In the genomic region with DNA sequence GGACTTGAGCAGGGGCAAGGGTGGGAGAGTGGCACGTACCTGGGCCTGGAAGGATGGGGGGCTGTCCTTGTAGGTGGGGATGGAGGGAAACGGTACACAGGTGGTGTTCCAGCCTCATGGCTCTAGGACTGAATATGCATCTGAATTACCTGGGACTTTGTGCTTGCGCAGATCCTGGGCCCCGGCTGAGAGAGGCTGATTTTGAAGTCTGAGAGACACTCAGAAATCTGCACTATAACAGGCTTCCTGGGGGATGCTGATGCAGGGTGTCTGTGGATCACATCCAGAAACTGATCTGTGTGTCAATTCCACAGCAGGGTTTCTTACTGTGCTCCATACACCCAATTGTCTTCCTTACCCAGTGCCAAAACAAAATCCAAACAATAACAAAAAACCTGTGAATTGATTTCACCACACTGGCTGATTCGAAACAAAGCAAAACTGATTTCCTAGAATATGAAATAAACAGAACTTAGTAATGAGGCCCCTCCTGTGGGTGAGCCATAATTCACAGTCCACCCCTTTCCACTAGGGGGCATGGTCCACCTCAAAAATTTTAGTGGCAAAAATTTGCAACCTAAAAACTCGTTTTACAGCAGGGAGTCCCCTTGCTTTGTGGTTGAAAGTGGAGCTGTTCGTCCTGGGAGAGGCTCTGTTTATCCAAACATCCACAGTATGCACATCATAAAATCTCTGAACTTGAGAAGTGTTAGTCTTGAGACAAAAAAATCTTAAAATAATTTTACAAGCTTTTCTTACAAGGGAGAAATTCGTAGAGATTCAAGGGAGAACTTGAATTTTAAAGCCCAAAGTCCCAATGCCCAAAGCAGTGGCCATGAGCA, we compare ENCODE assay signal across 8 cellular contexts. TPM values are rescaled to one million over a fixed set of nuclear protein-coding genes. Genes with fewer than 3 reads are reported as not detected.
A peak's percentile ranks its signal among the peaks of the same experiment; 100 is the strongest.
DNase-seq lines count a peak whose midpoint lies in the region; ATAC-seq lines count a peak whose summit lies in the region.

No MANE protein-coding gene starts in this region.

- no peak overlapping the region for H3K4me3 ChIP-seq in Jurkat, Clone E6-1 (ENCODE audit: low read length)

- peaks cover 15% of the 10 kb centered on the region for H3K27me3 Mint-ChIP-seq in central memory CD8-positive, alpha-beta T cell

- no peak overlapping the region for H3K4me3 Mint-ChIP-seq in central memory CD8-positive, alpha-beta T cell

- H3K27ac Mint-ChIP-seq in central memory CD8-positive, alpha-beta T cell (ENCODE audit: low read depth), result no peak overlapping the region

- H3K9me3 Mint-ChIP-seq in central memory CD8-positive, alpha-beta T cell, result no peaks in the 10 kb centered on the region

- peaks cover 5% of the 10 kb centered on the region for H3K4me1 Mint-ChIP-seq in central memory CD8-positive, alpha-beta T cell

- ATAC-seq in central memory CD8-positive, alpha-beta T cell (replicated peaks; ENCODE audit: extremely low read depth, poor library complexity, severe bottlenecking), result peak; percentile 43
- no peak for ATAC-seq in GM21360 (IDR thresholded peaks at IDR 0.05; ENCODE audit: unreplicated experiment)
- no peak for ATAC-seq in HG03342 (IDR thresholded peaks at IDR 0.05; ENCODE audit: unreplicated experiment)

- no peaks in the 10 kb centered on the region for H3K36me3 Mint-ChIP-seq in central memory CD8-positive, alpha-beta T cell (ENCODE audit: insufficient read depth)

- peak; percentile 38 for DNase-seq in DMS53 treated with DMSO at 0.1 percent for 48 hours (lab: John Stamatoyannopoulos, UW; ENCODE audit: unreplicated experiment)
- DNase-seq in Jurkat, Clone E6-1 (ENCODE audit: low read depth, low spot score), result peak; percentile 54
- peak; percentile 38 for DNase-seq in activated CD4-positive, CD25-positive, alpha-beta regulatory T cell treated with anti-CD3 and anti-CD28 coated beads, Interleukin-2, amount 50 U/mL, for 72 hours
- peak; percentile 24 to 53 for DNase-seq in central memory CD8-positive, alpha-beta T cell (ENCODE audit: low spot score in 2 of 2)
- DNase-seq in left kidney (ENCODE audit: low read depth, low spot score), result peak; percentile 69
- peak; percentile 26 to 44 (median 27) for DNase-seq in stimulated activated CD4-positive, alpha-beta T cell treated with anti-CD3 and anti-CD28 coated beads, TNF-alpha, amount 100 ng/mL, for 48 hours (ENCODE audit: low read depth in 3 of 3)

RNA-seq across cellular contexts. Expression of a gene that starts 32.0 kb away (rescaled TPM):
- polyA plus RNA-seq in Jurkat, Clone E6-1 (2012; ENCODE audit: insufficient read depth, insufficient read length), result 18.1 TPM
